Comparison of ENCODE assay signal across 8 cellular contexts in genomic region chr18:74598350-74599001, GRCh38. TPM values are rescaled to one million over a fixed set of nuclear protein-coding genes. Genes with fewer than 3 reads are reported as not detected.
DNase-seq lines count a peak whose midpoint lies in the region; ATAC-seq and TF ChIP-seq lines count a peak whose summit lies in the region.

No MANE protein-coding gene starts in this region.

- H3K9me3 ChIP-seq in ES-I3 (ENCODE audit: control insufficient read depth, insufficient read depth, low read length): no peaks in the 10 kb centered on the region
- H3K9me3 ChIP-seq in adrenal gland (replicated peaks in 1 of 3): no peaks in the 10 kb centered on the region
- H3K9me3 ChIP-seq in hepatocyte (ENCODE audit: low read depth): no peaks in the 10 kb centered on the region

- DNase-seq in Jurkat, Clone E6-1 (ENCODE audit: low read depth, low spot score): peak; percentile 58
- DNase-seq in SW 1271 (lab: John Stamatoyannopoulos, UW) (peak; percentile 41 to 59), adrenal gland (peak; percentile 46 to 72 (median 61)), hepatocyte (ENCODE audit: low spot score) (peak; percentile 79), skeletal muscle cell (ENCODE audit: low read depth) (no peak), COLO829 (ENCODE audit: low spot score) (no peak)

- peak; percentile 55 for ATAC-seq in GM21619 (IDR thresholded peaks at IDR 0.05; ENCODE audit: unreplicated experiment)

- H4K20me1 ChIP-seq in hepatocyte (ENCODE audit: insufficient read depth, poor library complexity, severe bottlenecking): no peaks in the 10 kb centered on the region

- no peaks in the 10 kb centered on the region for H3K27me3 ChIP-seq in adrenal gland
- no peaks in the 10 kb centered on the region for H3K27me3 ChIP-seq in hepatocyte

- H3K27ac ChIP-seq in adrenal gland (peak overlapping the region in 4 of 5 donors; percentile 92 to 100 (median 98)), hepatocyte (peak overlapping the region; percentile 98)

- peak overlapping the region; percentile 82 for H2AFZ ChIP-seq in hepatocyte

- H3K79me2 ChIP-seq in hepatocyte: peaks cover 65% of the 10 kb centered on the region

- peak overlapping the region; percentile 97 for H3K9ac ChIP-seq in ES-I3 (ENCODE audit: low read depth, low read length)

- 0 to 1% (median 0%) methylated on average over 8 to 44 of the region's 44 CpGs for WGBS in adrenal gland, 4 donors
- WGBS in hepatocyte (ENCODE audit: low lambda C conversion rate, missing lambda C conversion rate): 1% methylated on average over 43 of the region's 44 CpGs

- peak overlapping the region; percentile 91 for H3K4me2 ChIP-seq in hepatocyte

- intact Hi-C loops in adrenal gland (cut with DNase I): loop anchor here in 1 of 2 donors (10.0 kb wide), 1 partner anchor 104 kb away; the partner anchor contains the start of gene CNDP2

- H3K4me1 ChIP-seq in ES-I3 (ENCODE audit: insufficient read depth, low read length) (peaks cover 4% of the 10 kb centered on the region; the same call in 1 of the 2 replicates), adrenal gland (replicated peaks in 1 of 2) (peaks cover 16 to 30% of the 10 kb centered on the region in 2 donors), hepatocyte (ENCODE audit: insufficient read depth) (peaks cover 21% of the 10 kb centered on the region)

- TF ChIP-seq CTCF in adrenal gland (IDR thresholded peaks at IDR 0.05): peak in 1 of 6 experiments; percentile 8
- TF ChIP-seq CTCF in hepatocyte (IDR thresholded peaks at IDR 0.05; ENCODE audit: poor library complexity): peak; percentile 16

- peak in 1 of 2 donors; percentile 27 for TF ChIP-seq POLR2A in adrenal gland (IDR thresholded peaks at IDR 0.05)

- no peaks in the 10 kb centered on the region for H3K9me2 ChIP-seq in hepatocyte (replicated peaks; ENCODE audit: insufficient read depth)

- no peaks in the 10 kb centered on the region for H3K36me3 ChIP-seq in ES-I3 (ENCODE audit: insufficient read depth, low read length)
- no peaks in the 10 kb centered on the region for H3K36me3 ChIP-seq in adrenal gland (replicated peaks in 1 of 2)
- no peaks in the 10 kb centered on the region for H3K36me3 ChIP-seq in hepatocyte (replicated peaks; ENCODE audit: insufficient read depth, low read depth)

- H3K4me3 ChIP-seq in Jurkat, Clone E6-1 (ENCODE audit: low read length): peak overlapping the region; percentile 71
- H3K4me3 ChIP-seq in adrenal gland: peak overlapping the region; percentile 60 to 96 (median 88)
- H3K4me3 ChIP-seq in hepatocyte: peak overlapping the region; percentile 41
- peak overlapping the region; percentile 94 for H3K4me3 ChIP-seq in skeletal muscle cell (ENCODE audit: low read depth, low read length)

RNA-seq across cellular contexts. Expression of gene ZNF407, which starts 0.8 kb away (rescaled TPM):
- polyA plus RNA-seq in Jurkat, Clone E6-1 (2012; ENCODE audit: insufficient read depth, insufficient read length): 3.6 TPM
- total RNA-seq in adrenal gland (10 to 100 TPM in 4 of 8 donors, 1 to 10 TPM in 4; 6.9 to 20.2 (median 10.0) TPM), hepatocyte (12.4 and 13.4 TPM in 2 replicates)
- polyA plus RNA-seq in adrenal gland (1 to 10 TPM; 2.5 to 4.4 (median 4.2) TPM), hepatocyte (3.2 and 5.1 TPM in 2 replicates)

Comparison
In these comparisons a context has a peak if more than half of its experiments do, and no peak if none do; other contexts are left out.
1. DNase-seq: peak in Jurkat, Clone E6-1 (single experiment), SW 1271 (2 of 2), adrenal gland (7 of 7) and hepatocyte (single experiment); none in skeletal muscle cell (single experiment) and COLO829 (single experiment).
2. H3K4me3 ChIP-seq: peak in every context shown above with its lines; median percentile 94 in skeletal muscle cell; 88 in adrenal gland; 71 in Jurkat, Clone E6-1; 41 in hepatocyte.